In genomic region chr2:217162533-217162932, GRCh38 we compare ENCODE assay signal across 9 cellular contexts.
DNase-seq lines count a peak whose midpoint lies in the region; ATAC-seq and TF ChIP-seq lines count a peak whose summit lies in the region.
"Had no signal": no experiment of that assay in that cellular context is flagged by ENCODE, and none has a peak within 500 bp of the region (broad histone marks: within the 10 kb centered on the region; RNA-seq: fewer than 3 reads in every experiment).

No MANE protein-coding gene starts in this region.

- H2AFZ ChIP-seq in smooth muscle cell (ENCODE audit: low read depth) = no peak overlapping the region

- peak overlapping the region; percentile 84 for H3K9ac ChIP-seq in smooth muscle cell (ENCODE audit: low read depth)

- no peaks in the 10 kb centered on the region for H3K36me3 ChIP-seq in smooth muscle cell (ENCODE audit: low read depth)

- H3K4me3 ChIP-seq in smooth muscle cell = no peak overlapping the region
- H3K4me3 ChIP-seq: skin epidermis had no signal

- H3K4me2 ChIP-seq in smooth muscle cell = peak overlapping the region; percentile 76

- no peaks in the 10 kb centered on the region for H3K9me3 ChIP-seq in smooth muscle cell (replicated peaks; ENCODE audit: low read depth)

- DNase-seq in left ventricle myocardium superior (no peak), Right ventricle myocardium superior (no peak), SHP77 treated with DMSO at 0.1 percent for 48 hours (lab: John Stamatoyannopoulos, UW) (peak; percentile 86), epithelial cell of prostate (ENCODE audit: low read depth, low spot score) (peak; percentile 70), smooth muscle cell (lab: John Stamatoyannopoulos, UW; ENCODE audit: unreplicated experiment) (peak; percentile 21)

- H3K27me3 ChIP-seq in smooth muscle cell (ENCODE audit: low read depth) = no peaks in the 10 kb centered on the region

- peaks cover 5% of the 10 kb centered on the region for H3F3A ChIP-seq in smooth muscle cell (ENCODE audit: low read depth)

- ATAC-seq in left ventricle myocardium superior (peak; percentile 39), Right ventricle myocardium superior (ENCODE audit: poor library complexity) (no peak), HG02571 (IDR thresholded peaks at IDR 0.05; ENCODE audit: unreplicated experiment) (no peak), HG03139 (IDR thresholded peaks at IDR 0.05; ENCODE audit: unreplicated experiment) (no peak), GM18870 (IDR thresholded peaks at IDR 0.05; ENCODE audit: unreplicated experiment) (no peak)

- H3K4me1 ChIP-seq in smooth muscle cell (ENCODE audit: low read depth) = peaks cover 34% of the 10 kb centered on the region

- 5% methylated on average over 9 of the region's 9 CpGs for WGBS in smooth muscle cell (ENCODE audit: low lambda C conversion rate)

- no peak overlapping the region for H3K27ac ChIP-seq in epithelial cell of prostate
- H3K27ac ChIP-seq in smooth muscle cell (ENCODE audit: low read depth) = peak overlapping the region; percentile 98

- intact Hi-C loops in left ventricle myocardium superior (cut with micrococcal nuclease) = no loop called here
- intact Hi-C loops in Right ventricle myocardium superior (cut with DNase I) = no loop called here

- H4K20me1 ChIP-seq in smooth muscle cell (ENCODE audit: low read depth) = no peaks in the 10 kb centered on the region

- H3K79me2 ChIP-seq in smooth muscle cell (ENCODE audit: low read depth) = no peaks in the 10 kb centered on the region

- TF ChIP-seq CTCF in smooth muscle cell (IDR thresholded peaks at IDR 0.05; ENCODE audit: borderline replicate concordance, insufficient read depth, poor library complexity, severe bottlenecking) = no peak

Comparison
In these comparisons a context has a peak if more than half of its experiments do, and no peak if none do; other contexts are left out.
1. DNase-seq: peak in SHP77 treated with DMSO at 0.1 percent for 48 hours (single experiment), epithelial cell of prostate (single experiment) and smooth muscle cell (single experiment); none in left ventricle myocardium superior (single experiment) and Right ventricle myocardium superior (single experiment).